In genomic region chr16:57284206-57284951, GRCh38 we compare ENCODE assay signal across 8 cellular contexts. TPM values are rescaled to one million over a fixed set of nuclear protein-coding genes. Genes with fewer than 3 reads are reported as not detected.
DNase-seq lines count a peak whose midpoint lies in the region; ATAC-seq and TF ChIP-seq lines count a peak whose summit lies in the region.

Gene PLLP (minus strand): TSS chr16:57284672. CDS start chr16:57284540, 132 bp downstream.

- no peak within 1 kb of the TSS for H3K9ac ChIP-seq in muscle layer of colon (ENCODE audit: low read length)

- H3K27me3 ChIP-seq in esophagus squamous epithelium (peaks cover 0 to 19% (median 0%) of the 10 kb centered on the region in 4 donors), muscle layer of colon (ENCODE audit: control insufficient read depth in 1 of 2, insufficient read depth in 2 of 2, low read length in 2 of 2) (peaks cover 14 to 29% of the 10 kb centered on the region in 2 donors), thymus (ENCODE audit: control insufficient read depth, insufficient read depth) (peaks cover 28% of the 10 kb centered on the region)

- H3K27me3 Mint-ChIP-seq in activated T-cell treated with anti-CD3 and anti-CD28 coated beads, Interleukin-2, amount 50 U/mL, for 4 hours (ENCODE audit: low read depth), result peaks cover 16% of the 10 kb centered on the region

- intact Hi-C loops in esophagus squamous epithelium (cut with DNase I), result loop anchor here (10.0 kb wide), 1 partner anchor 190 kb away; the partner anchor contains the start of gene CPNE2

- H3K36me3 ChIP-seq in esophagus squamous epithelium (no peaks in the 10 kb centered on the region), muscle layer of colon (ENCODE audit: insufficient read depth, low read length) (no peaks in the 10 kb centered on the region), thymus (ENCODE audit: control insufficient read depth, insufficient read depth) (no peaks in the 10 kb centered on the region)

- no peaks in the 10 kb centered on the region for H3K9me3 Mint-ChIP-seq in activated T-cell treated with anti-CD3 and anti-CD28 coated beads, Interleukin-2, amount 50 U/mL, for 4 hours

- peak within 1 kb of the TSS; percentile 75 for H3K4me3 Mint-ChIP-seq in activated T-cell treated with anti-CD3 and anti-CD28 coated beads, Interleukin-2, amount 50 U/mL, for 4 hours

- H3K27ac ChIP-seq in esophagus squamous epithelium, result peak within 1 kb of the TSS; percentile 34 to 85 (median 77)
- H3K27ac ChIP-seq in muscle layer of colon (ENCODE audit: low read depth, low read length), result no peak within 1 kb of the TSS
- no peak within 1 kb of the TSS for H3K27ac ChIP-seq in thymus (ENCODE audit: low read depth)

- peak within 1 kb of the TSS; percentile 64 to 73 (median 70) for H3K4me3 ChIP-seq in esophagus squamous epithelium
- peak within 1 kb of the TSS; percentile 25 to 41 for H3K4me3 ChIP-seq in muscle layer of colon (ENCODE audit: low read depth in 1 of 2, low read length in 2 of 2)
- peak within 1 kb of the TSS; percentile 60 for H3K4me3 ChIP-seq in thymus (ENCODE audit: low read length)

- H3K4me1 Mint-ChIP-seq in activated T-cell treated with anti-CD3 and anti-CD28 coated beads, Interleukin-2, amount 50 U/mL, for 4 hours (ENCODE audit: low read depth), result peaks cover 24% of the 10 kb centered on the region

- H3K9me3 ChIP-seq in esophagus squamous epithelium, result no peaks in the 10 kb centered on the region
- H3K9me3 ChIP-seq in muscle layer of colon (ENCODE audit: low read length), result no peaks in the 10 kb centered on the region
- H3K9me3 ChIP-seq in thymus (ENCODE audit: control insufficient read depth), result no peaks in the 10 kb centered on the region

- H3K4me1 ChIP-seq in esophagus squamous epithelium (peaks cover 13 to 59% (median 32%) of the 10 kb centered on the region in 3 donors), muscle layer of colon (ENCODE audit: insufficient read depth, low read length) (peaks cover 3% of the 10 kb centered on the region), thymus (ENCODE audit: control insufficient read depth, insufficient read depth, low read length) (peaks cover 9% of the 10 kb centered on the region)

- ATAC-seq in activated T-cell treated with anti-CD3 and anti-CD28 coated beads, Interleukin-2, amount 50 U/mL, for 4 hours, result peak; percentile 68 to 77

- no peak for TF ChIP-seq CTCF in GM10248 (IDR thresholded peaks at IDR 0.05; ENCODE audit: control extremely low read depth, extremely low read depth, low read depth, missing control alignments)
- no peak for TF ChIP-seq CTCF in esophagus squamous epithelium (IDR thresholded peaks at IDR 0.05)

- TF ChIP-seq POLR2A in esophagus squamous epithelium (IDR thresholded peaks at IDR 0.05), result peak in 1 of 4 donors; percentile 27

- CTCF ChIA-PET in GM10248 (lab: Yijun Ruan, JAX), result no interaction called here

- H3K36me3 Mint-ChIP-seq in activated T-cell treated with anti-CD3 and anti-CD28 coated beads, Interleukin-2, amount 50 U/mL, for 4 hours (ENCODE audit: insufficient read depth), result no peaks in the 10 kb centered on the region

- POLR2A ChIA-PET in GM10248 (lab: Yijun Ruan, JAX), result no interaction called here

- DNase-seq in GM10248 (ENCODE audit: extremely low spot score) (peak; percentile 76), NCI-H146 (lab: John Stamatoyannopoulos, UW) (peak; percentile 64), esophagus squamous epithelium (lab: John Stamatoyannopoulos, UW) (no peak), OCI-M2 (lab: John Stamatoyannopoulos, UW; ENCODE audit: unreplicated experiment) (no peak), NOMO-1 treated with DMSO at 0.1 percent for 48 hours (lab: John Stamatoyannopoulos, UW; ENCODE audit: unreplicated experiment) (no peak)
- peak; percentile 24 for DNase-seq in activated T-cell treated with anti-CD3 and anti-CD28 coated beads, Interleukin-2, amount 50 U/mL, for 4 hours

- 3 to 16% methylated on average over 7 to 19 of the region's 95 CpGs for WGBS in esophagus squamous epithelium, 2 donors
- 5% methylated on average over 95 of the region's 95 CpGs for WGBS in thymus

RNA-seq across cellular contexts. Expression of gene PLLP, which starts in this region (rescaled TPM):
- under 1 TPM in 2 of 3 donors, not detected in 1; 0.13 to 0.33 TPM for total RNA-seq in activated T-cell treated with anti-CD3 and anti-CD28 coated beads, Interleukin-2, amount 50 U/mL, for 4 hours
- total RNA-seq in esophagus squamous epithelium, result 10 to 100 TPM; 15.5 to 38.5 (median 31.5) TPM
- 4.9 TPM for polyA plus RNA-seq in thymus

Comparison
In these comparisons a context has a peak if more than half of its experiments do, and no peak if none do; other contexts are left out.
1. RNA of gene PLLP (total RNA-seq): 15.5 to 38.5 TPM in esophagus squamous epithelium; 0.13 to 0.33 TPM in activated T-cell treated with anti-CD3 and anti-CD28 coated beads, Interleukin-2, amount 50 U/mL, for 4 hours; every median in the first group is over 10 times any median in the second.
2. Peak in DNase-seq and ATAC-seq in activated T-cell treated with anti-CD3 and anti-CD28 coated beads, Interleukin-2, amount 50 U/mL, for 4 hours; RNA of the gene not detected or under 1 TPM.
3. DNase-seq: peak in GM10248 (single experiment) and NCI-H146 (single experiment); none in esophagus squamous epithelium (single experiment), OCI-M2 (single experiment) and NOMO-1 treated with DMSO at 0.1 percent for 48 hours (single experiment).
4. H3K27ac ChIP-seq: peak in esophagus squamous epithelium (4 of 4); none in muscle layer of colon (single experiment) and thymus (single experiment).
5. Peak in every context shown above with its lines, with median percentiles within 50 percentile points of each other: H3K4me3 ChIP-seq.